In genomic region chr10:13439771-13440708, GRCh38 we compare ENCODE assay signal across 8 cellular contexts.
DNase-seq lines count a peak whose midpoint lies in the region; ATAC-seq, FAIRE-seq and TF ChIP-seq lines count a peak whose summit lies in the region.

No MANE protein-coding gene starts in this region.

- H4K5ac ChIP-seq in H1 (ENCODE audit: insufficient read length, low read depth, low read length) = no peak overlapping the region

- H3K9me3 ChIP-seq in H1 (ENCODE audit: insufficient read depth in 2 of 2, low read depth in 1 of 2, low read length in 1 of 2) = no peaks in the 10 kb centered on the region

- peak overlapping the region; percentile 83 to 96 for H3K4me2 ChIP-seq in H1 (ENCODE audit: insufficient read depth in 1 of 2, low read depth in 2 of 2, low read length in 2 of 2)

- H3K27ac ChIP-seq in H1 (ENCODE audit: low read depth, low read length) = no peak overlapping the region

- no peak overlapping the region; a peak in 1 of 7 replicates for H3K9ac ChIP-seq in H1 (replicated peaks in 1 of 4; ENCODE audit: extremely low read depth in 1 of 4, low read depth in 3 of 4, low read length in 3 of 4)

- no peak for TF ChIP-seq EP300 in H1 (IDR thresholded peaks at IDR 0.05; ENCODE audit: borderline replicate concordance in 1 of 2, low read depth in 2 of 2, low read length in 2 of 2)

- H3K4me3 ChIP-seq in H1 (ENCODE audit: extremely low read depth in 1 of 4, insufficient read depth in 2 of 4, low read depth in 3 of 4, low read length in 4 of 4) = peak overlapping the region; percentile 33 to 61 (median 54); a peak in 7 of 8 replicates

- no peak overlapping the region for H3K23ac ChIP-seq in H1 (ENCODE audit: insufficient read length)

- WGBS in H1 (ENCODE audit: extremely low coverage in 1 of 2, insufficient coverage in 1 of 2, insufficient read length in 1 of 2, insufficient replicate concordance in 2 of 2, low coverage in 1 of 2, low lambda C conversion rate in 2 of 2, missing lambda C conversion rate in 1 of 2), 2 experiments = 7% methylated on average over 43 of the region's 46 CpGs; no CpG with 5 or more reads in 1 of the 2 experiments

- peak overlapping the region; percentile 53; the same call in 1 of the 2 replicates for H2BK15ac ChIP-seq in H1 (ENCODE audit: low read length)

- H2BK120ac ChIP-seq in H1 (replicated peaks; ENCODE audit: low read depth, low read length) = no peak overlapping the region

- TF ChIP-seq CTCF in H1 (IDR thresholded peaks at IDR 0.05; ENCODE audit: control extremely low read depth in 1 of 3, insufficient read depth in 1 of 3, low read depth in 1 of 3, low read length in 3 of 3) = peak; percentile 85 to 90 (median 89)

- no peaks in the 10 kb centered on the region for H3K79me1 ChIP-seq in H1 (ENCODE audit: low read depth, low read length)

- POLR2A ChIA-PET in H1 (lab: Charles Lee; ENCODE audit: partially characterized antibody) = interaction anchor here (0.6 to 2.2 kb wide), 7 partner anchors 10 to 91 kb away, joined by 3 to 9 read pairs (median 4); no protein-coding TSS in a partner anchor

- peaks cover 7 to 23% (median 19%) of the 10 kb centered on the region in 4 experiments for H3K27me3 ChIP-seq in H1 (replicated peaks in 1 of 4; ENCODE audit: control insufficient read depth in 3 of 4, extremely low read depth in 1 of 4, insufficient read depth in 3 of 4, low read length in 3 of 4)

- H3K36me3 ChIP-seq in H1 (ENCODE audit: control insufficient read depth in 2 of 4, insufficient read depth in 4 of 4, low read length in 3 of 4) = no peaks in the 10 kb centered on the region

- DNase-seq in EL = peak; percentile 45
- peak; percentile 51 for DNase-seq in NCI-H69 (lab: John Stamatoyannopoulos, UW)
- peak; percentile 26 to 54 for DNase-seq in activated CD8-positive, alpha-beta memory T cell treated with anti-CD3 and anti-CD28 coated beads for 1 hour (ENCODE audit: extremely low read depth in 1 of 2, low read depth in 1 of 2)
- DNase-seq in H1 (ENCODE audit: low read depth in 1 of 2, low spot score in 2 of 2) = peak in 1 of 2 experiments; percentile 91
- peak; percentile 44 for DNase-seq in mucosa of gallbladder (ENCODE audit: low spot score)
- DNase-seq in stimulated activated CD8-positive, alpha-beta memory T cell treated with anti-CD3 and anti-CD28 coated beads, Interleukin-4, amount 100 ng/mL, for 48 hours = peak; percentile 79

- H2BK5ac ChIP-seq in H1 (ENCODE audit: low read depth, low read length) = peak overlapping the region; percentile 31; the same call in 1 of the 2 replicates

- no peak for TF ChIP-seq POLR2A in H1 (IDR thresholded peaks at IDR 0.05; ENCODE audit: control extremely low read depth in 1 of 2, low read depth in 2 of 2, low read length in 2 of 2)

- H2AFZ ChIP-seq in H1 (ENCODE audit: low read length) = peak overlapping the region; percentile 79

- peak overlapping the region; percentile 84; the same call in 1 of the 2 replicates for H4K8ac ChIP-seq in H1 (ENCODE audit: extremely low read depth, insufficient read depth, low read length)

- H3K23me2 ChIP-seq in H1 (ENCODE audit: low read depth, low read length) = peaks cover 10% of the 10 kb centered on the region

- H4K91ac ChIP-seq in H1 (replicated peaks; ENCODE audit: insufficient read length, low read length) = peak overlapping the region; percentile 13

- CTCF ChIA-PET in H1 (lab: Charles Lee; ENCODE audit: partially characterized antibody) = interaction anchor here (0.6 to 10.7 kb wide), 47 partner anchors 8 to 675 kb away, joined by 3 to 147 read pairs (median 5); partner anchors contain the start of gene PRPF18

- H3K4ac ChIP-seq in H1 (replicated peaks; ENCODE audit: insufficient read length, low read depth, low read length) = no peak overlapping the region

- no peaks in the 10 kb centered on the region for H4K20me1 ChIP-seq in H1 (replicated peaks in 1 of 2; ENCODE audit: control insufficient read depth in 1 of 2, insufficient read depth in 2 of 2, low read length in 2 of 2)

- H3K4me1 ChIP-seq in H1 (replicated peaks in 1 of 4; ENCODE audit: control insufficient read depth in 3 of 4, insufficient read depth in 4 of 4, low read length in 3 of 4) = peaks cover 4 to 7% (median 5%) of the 10 kb centered on the region in 4 experiments; a peak in 6 of 7 replicates

- peak; percentile 69 to 81 for TF ChIP-seq RAD21 in H1 (IDR thresholded peaks at IDR 0.05 in 1 of 2, conservative IDR thresholded peaks at IDR 0.05 in 1 of 2; ENCODE audit: low read depth in 2 of 2, low read length in 2 of 2)

- peak; percentile 60 for FAIRE-seq in H1 (lab: Jason Lieb, UNC)

- H3K14ac ChIP-seq in H1 (ENCODE audit: insufficient read length) = no peak overlapping the region

- H3K79me2 ChIP-seq in H1 (ENCODE audit: control insufficient read depth in 1 of 2, insufficient read depth in 2 of 2, low read length in 2 of 2) = no peaks in the 10 kb centered on the region

- no peak overlapping the region for H2AK5ac ChIP-seq in H1 (ENCODE audit: low read depth, low read length)

- peak overlapping the region; percentile 48 for H3K18ac ChIP-seq in H1 (ENCODE audit: extremely low read depth, low read length)

- peak overlapping the region; percentile 77; the same call in 1 of the 2 replicates for H2BK12ac ChIP-seq in H1 (ENCODE audit: low read depth, low read length)

- ATAC-seq in HG02870 (IDR thresholded peaks at IDR 0.05; ENCODE audit: unreplicated experiment) = peak; percentile 62
- ATAC-seq in HG03039 (IDR thresholded peaks at IDR 0.05; ENCODE audit: unreplicated experiment) = no peak

- H3K56ac ChIP-seq in H1 (replicated peaks; ENCODE audit: insufficient read length, low read depth, low read length) = no peak overlapping the region

- H2BK20ac ChIP-seq in H1 (ENCODE audit: low read length) = peak overlapping the region; percentile 72; the same call in 1 of the 2 replicates

TF ChIP-seq in H1, 55 proteins besides CTCF, POLR2A, EP300 and RAD21 (continues in another document):
- no peak for TF ChIP-seq BRCA1 (IDR thresholded peaks at IDR 0.05; ENCODE audit: low read depth, low read length)
- no peak for TF ChIP-seq FOSL1 (IDR thresholded peaks at IDR 0.05; ENCODE audit: insufficient read depth, low read depth, low read length)
- TF ChIP-seq ASH2L (IDR thresholded peaks at IDR 0.05; ENCODE audit: low read length) = peak; percentile 35
- TF ChIP-seq SP4 (IDR thresholded peaks at IDR 0.05; ENCODE audit: low read length) = 0 out of 2 replicates have a peak, but pooled peaks have one; percentile 32
- no peak for TF ChIP-seq TEAD4 (IDR thresholded peaks at IDR 0.05; ENCODE audit: low read depth, low read length)
- 0 out of 2 replicates have a peak, but pooled peaks have one; percentile 30 for TF ChIP-seq YY1 (IDR thresholded peaks at IDR 0.05; ENCODE audit: low read depth, low read length)
- no peak; the same call in 1 of the 2 replicates for TF ChIP-seq GABPA (IDR thresholded peaks at IDR 0.05; ENCODE audit: borderline replicate concordance, insufficient read depth, low read length)
- no peak for TF ChIP-seq USF2 (IDR thresholded peaks at IDR 0.05; ENCODE audit: low read length)
- peak; percentile 12; the same call in 1 of the 2 replicates for TF ChIP-seq TBP (IDR thresholded peaks at IDR 0.05; ENCODE audit: low read depth, low read length)
- TF ChIP-seq SUZ12 (IDR thresholded peaks at IDR 0.05; ENCODE audit: low read length) = peak; percentile 34
- peak; percentile 93 for TF ChIP-seq KDM4A (IDR thresholded peaks at IDR 0.05; ENCODE audit: low read depth, low read length, severe bottlenecking)
- TF ChIP-seq RBBP5 (IDR thresholded peaks at IDR 0.05; ENCODE audit: borderline replicate concordance, low read depth, low read length) = no peak; the same call in 1 of the 2 replicates
- no peak for TF ChIP-seq ATF2 (IDR thresholded peaks at IDR 0.05; ENCODE audit: low read length)
- no peak for TF ChIP-seq TCF12 (IDR thresholded peaks at IDR 0.05; ENCODE audit: low read depth, low read length)
- TF ChIP-seq ZNF274 (IDR thresholded peaks at IDR 0.05; ENCODE audit: borderline replicate concordance, extremely low read depth, low read length) = no peak
- no peak for TF ChIP-seq TAF7 (optimal IDR thresholded peaks at IDR 0.05; ENCODE audit: borderline replicate concordance, low read depth, low read length)
- no peak for TF ChIP-seq POLR2AphosphoS5 (IDR thresholded peaks at IDR 0.05; ENCODE audit: low read depth, low read length)
- TF ChIP-seq E2F6 (IDR thresholded peaks at IDR 0.05) = no peak
- no peak for TF ChIP-seq CEBPB (IDR thresholded peaks at IDR 0.05; ENCODE audit: low read depth, low read length)
- no peak for TF ChIP-seq HDAC2 (IDR thresholded peaks at IDR 0.05; ENCODE audit: borderline replicate concordance in 1 of 2, low read depth in 2 of 2, low read length in 2 of 2)
- no peak for TF ChIP-seq CBX8 (IDR thresholded peaks at IDR 0.05; ENCODE audit: borderline replicate concordance, low read depth, low read length)
- no peak for TF ChIP-seq KDM5A (IDR thresholded peaks at IDR 0.05; ENCODE audit: low read length)
- TF ChIP-seq BCL11A (IDR thresholded peaks at IDR 0.05; ENCODE audit: low read depth in 2 of 2, low read length in 2 of 2) = no peak
